8 cellular contexts compared by ENCODE assay signal in the genomic region with DNA sequence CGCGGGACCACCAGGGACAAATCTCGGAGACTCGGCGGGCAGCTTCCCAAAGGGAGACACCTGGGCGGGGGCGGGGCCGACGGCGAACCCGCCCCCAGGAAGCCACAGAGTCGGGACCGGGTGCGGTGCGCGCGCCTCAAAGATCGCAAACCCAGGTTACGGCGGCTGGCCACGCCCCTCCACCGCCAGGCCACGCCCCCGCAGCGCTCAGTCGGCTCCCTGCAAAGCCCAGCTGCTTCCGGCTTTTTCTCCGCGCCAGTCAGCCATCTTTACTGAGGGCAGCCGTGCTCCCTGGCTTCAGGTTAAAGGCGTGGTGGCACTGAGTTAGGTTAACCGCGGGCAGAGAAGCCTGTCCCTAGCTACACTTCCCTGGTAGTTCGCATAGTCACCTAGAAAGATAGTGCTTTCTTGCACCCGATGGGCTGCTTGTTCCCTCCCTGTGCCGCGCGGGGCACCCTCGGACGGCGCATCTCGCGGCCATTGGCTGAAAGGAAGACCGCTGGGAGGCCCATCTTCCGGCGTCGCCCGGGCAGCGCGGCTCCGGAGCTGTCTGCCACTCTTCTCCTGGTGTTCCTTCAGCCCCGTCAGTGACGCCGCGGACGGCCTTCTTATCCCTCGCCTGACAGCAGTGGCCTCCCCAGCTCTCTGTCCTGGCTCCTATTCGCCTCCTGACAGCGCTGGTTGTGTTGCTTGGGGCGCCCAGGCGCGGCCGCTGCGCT. TPM values are rescaled to one million over a fixed set of nuclear protein-coding genes. Genes with fewer than 3 reads are reported as not detected.
DNase-seq lines count a peak whose midpoint lies in the region; ATAC-seq and TF ChIP-seq lines count a peak whose summit lies in the region.

A gene with protein sequence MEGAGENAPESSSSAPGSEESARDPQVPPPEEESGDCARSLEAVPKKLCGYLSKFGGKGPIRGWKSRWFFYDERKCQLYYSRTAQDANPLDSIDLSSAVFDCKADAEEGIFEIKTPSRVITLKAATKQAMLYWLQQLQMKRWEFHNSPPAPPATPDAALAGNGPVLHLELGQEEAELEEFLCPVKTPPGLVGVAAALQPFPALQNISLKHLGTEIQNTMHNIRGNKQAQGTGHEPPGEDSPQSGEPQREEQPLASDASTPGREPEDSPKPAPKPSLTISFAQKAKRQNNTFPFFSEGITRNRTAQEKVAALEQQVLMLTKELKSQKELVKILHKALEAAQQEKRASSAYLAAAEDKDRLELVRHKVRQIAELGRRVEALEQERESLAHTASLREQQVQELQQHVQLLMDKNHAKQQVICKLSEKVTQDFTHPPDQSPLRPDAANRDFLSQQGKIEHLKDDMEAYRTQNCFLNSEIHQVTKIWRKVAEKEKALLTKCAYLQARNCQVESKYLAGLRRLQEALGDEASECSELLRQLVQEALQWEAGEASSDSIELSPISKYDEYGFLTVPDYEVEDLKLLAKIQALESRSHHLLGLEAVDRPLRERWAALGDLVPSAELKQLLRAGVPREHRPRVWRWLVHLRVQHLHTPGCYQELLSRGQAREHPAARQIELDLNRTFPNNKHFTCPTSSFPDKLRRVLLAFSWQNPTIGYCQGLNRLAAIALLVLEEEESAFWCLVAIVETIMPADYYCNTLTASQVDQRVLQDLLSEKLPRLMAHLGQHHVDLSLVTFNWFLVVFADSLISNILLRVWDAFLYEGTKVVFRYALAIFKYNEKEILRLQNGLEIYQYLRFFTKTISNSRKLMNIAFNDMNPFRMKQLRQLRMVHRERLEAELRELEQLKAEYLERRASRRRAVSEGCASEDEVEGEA (minus strand): TSS at position 72 of the 719 bp plus-strand sequence. CDS start 108 bp downstream, outside the sequence.

- peak; percentile 90 for ATAC-seq in HG02571 (IDR thresholded peaks at IDR 0.05; ENCODE audit: unreplicated experiment)

- in situ Hi-C loops in SK-MEL-5 (cut with HindIII; ENCODE audit: low pct_unique_long_range_greater_than_20kb, low sequenced_read_pairs): no loop called here

- DNase-seq in GM10266 (ENCODE audit: extremely low spot score) (peak; percentile 94), NAMALWA (ENCODE audit: low spot score) (peak; percentile 97), SK-MEL-5 (ENCODE audit: low read depth, low spot score) (peak; percentile 91), germinal center (ENCODE audit: low spot score) (peak; percentile 98), non-pigmented ciliary epithelial cell (ENCODE audit: low read depth) (peak; percentile 56), substantia nigra (lab: John Stamatoyannopoulos, UW) (peak; percentile 60 to 99 (median 92))
- peak; percentile 98 for DNase-seq in activated naive CD4-positive, alpha-beta T cell treated with anti-CD3 and anti-CD28 coated beads, Interleukin-2, amount 50 U/mL, for 16 hours

- peak within 1 kb of the TSS; percentile 97 for H3K27ac ChIP-seq in substantia nigra (ENCODE audit: low read depth, low read length, poor library complexity, severe bottlenecking)

- peak; percentile 12 for TF ChIP-seq CTCF in GM10266 (IDR thresholded peaks at IDR 0.05; ENCODE audit: control insufficient read depth, insufficient read depth, low read depth, missing control alignments)

RNA-seq across cellular contexts. Expression of the gene that starts here (rescaled TPM):
- total RNA-seq in SK-MEL-5 (2014; rRNA removed; shearing (Covaris generic)): 1.5 and 2.0 TPM in 2 replicates
- 2.7 and 5.4 TPM in 2 replicates for polyA plus RNA-seq in SK-MEL-5 (2015; cell fraction: cytosol; rRNA removed)
- 4.5 and 7.9 TPM in 2 replicates for polyA plus RNA-seq in SK-MEL-5 (2015; cell fraction: nucleus; rRNA removed)

Comparison
In these comparisons a context has a peak if more than half of its experiments do, and no peak if none do; other contexts are left out.
1. Peak in every context shown above with its lines: DNase-seq, ATAC-seq and H3K27ac ChIP-seq.